In genomic region chr2:113240915-113241911, GRCh38 we compare ENCODE assay signal across 8 cellular contexts. TPM values are rescaled to one million over a fixed set of nuclear protein-coding genes. Genes with fewer than 3 reads are reported as not detected.
DNase-seq lines count a peak whose midpoint lies in the region; ATAC-seq and TF ChIP-seq lines count a peak whose summit lies in the region.

No MANE protein-coding gene starts in this region.

- peaks cover 1% of the 10 kb centered on the region for H3K79me1 ChIP-seq in mesenchymal stem cell (replicated peaks; ENCODE audit: low read length, poor library complexity, severe bottlenecking)

- H3K4me3 ChIP-seq in cardiac fibroblast (replicated peaks in 1 of 2; ENCODE audit: low read depth in 2 of 2, low read length in 2 of 2) (no peak overlapping the region), mesenchymal stem cell (ENCODE audit: insufficient read depth in 1 of 2, low read depth in 1 of 2, low read length in 2 of 2) (peak overlapping the region in 1 of 2 experiments; percentile 36)

- H3K4me1 Mint-ChIP-seq in stimulated activated memory B cell treated with anti-CD40 and anti-IgM and Interleukin-4, amounts not matched to agents 10 μg/mL and 1 μg/mL and 100 μg/mL, for 72 hours, result peaks cover 15% of the 10 kb centered on the region
- peaks cover 2% of the 10 kb centered on the region for H3K4me1 Mint-ChIP-seq in glutamatergic neuron (ENCODE audit: low read depth, unreplicated experiment)

- H2BK15ac ChIP-seq in mesenchymal stem cell (ENCODE audit: low read depth, poor library complexity, severe bottlenecking), result peak overlapping the region; percentile 73

- peak overlapping the region; percentile 85 for H3K9ac ChIP-seq in mesenchymal stem cell (ENCODE audit: low read length)

- peak overlapping the region; percentile 87 for H2BK5ac ChIP-seq in mesenchymal stem cell (ENCODE audit: low read depth, low read length, poor library complexity, severe bottlenecking)

- peaks cover 12% of the 10 kb centered on the region for H3K36me3 Mint-ChIP-seq in stimulated activated memory B cell treated with anti-CD40 and anti-IgM and Interleukin-4, amounts not matched to agents 10 μg/mL and 1 μg/mL and 100 μg/mL, for 72 hours
- peaks cover 12% of the 10 kb centered on the region for H3K36me3 Mint-ChIP-seq in glutamatergic neuron (ENCODE audit: unreplicated experiment)

- H3K27ac ChIP-seq in mesenchymal stem cell (ENCODE audit: low read length, poor library complexity, severe bottlenecking), result peak overlapping the region; percentile 96

- no peak overlapping the region for H3K14ac ChIP-seq in mesenchymal stem cell (ENCODE audit: low read length in 2 of 2)

- DNase-seq in GM04504 (ENCODE audit: low read depth) (peak; percentile 95), SIG-M5 treated with dmso at 0.1 percent for 504 hours (lab: John Stamatoyannopoulos, UW; ENCODE audit: unreplicated experiment) (peak; percentile 42), cardiac fibroblast (ENCODE audit: low read depth in 2 of 2) (peak; percentile 96 to 100), mesenchymal stem cell (peak; percentile 98), glutamatergic neuron (no peak)

- H2AFZ ChIP-seq in mesenchymal stem cell (ENCODE audit: low read depth, low read length), result no peak overlapping the region

- peak overlapping the region; percentile 58 for H4K91ac ChIP-seq in mesenchymal stem cell (ENCODE audit: low read length)

- H3K4me3 Mint-ChIP-seq in stimulated activated memory B cell treated with anti-CD40 and anti-IgM and Interleukin-4, amounts not matched to agents 10 μg/mL and 1 μg/mL and 100 μg/mL, for 72 hours, result no peak overlapping the region
- no peak overlapping the region for H3K4me3 Mint-ChIP-seq in glutamatergic neuron (ENCODE audit: unreplicated experiment)

- H3K27me3 Mint-ChIP-seq in stimulated activated memory B cell treated with anti-CD40 and anti-IgM and Interleukin-4, amounts not matched to agents 10 μg/mL and 1 μg/mL and 100 μg/mL, for 72 hours, result no peaks in the 10 kb centered on the region
- peaks cover 3% of the 10 kb centered on the region for H3K27me3 Mint-ChIP-seq in glutamatergic neuron (ENCODE audit: unreplicated experiment)

- peak overlapping the region; percentile 12 to 33 for H2BK12ac ChIP-seq in mesenchymal stem cell (ENCODE audit: low read length in 2 of 2)

- no peaks in the 10 kb centered on the region for H3K9me3 Mint-ChIP-seq in stimulated activated memory B cell treated with anti-CD40 and anti-IgM and Interleukin-4, amounts not matched to agents 10 μg/mL and 1 μg/mL and 100 μg/mL, for 72 hours
- H3K9me3 Mint-ChIP-seq in glutamatergic neuron (ENCODE audit: unreplicated experiment), result peaks cover 3% of the 10 kb centered on the region

- H2BK120ac ChIP-seq in mesenchymal stem cell (ENCODE audit: low read depth, low read length), result peak overlapping the region; percentile 24

- peak overlapping the region in 1 of 2 experiments; percentile 22 for H3K4ac ChIP-seq in mesenchymal stem cell (ENCODE audit: low read depth in 1 of 2, low read length in 2 of 2)

- TF ChIP-seq CTCF in cardiac fibroblast (IDR thresholded peaks at IDR 0.05; ENCODE audit: low read depth, low read length) (no peak), glutamatergic neuron (IDR thresholded peaks at IDR 0.05; ENCODE audit: partially characterized antibody, unreplicated experiment) (no peak)

- peak; percentile 52 for ATAC-seq in stimulated activated memory B cell treated with anti-CD40 and anti-IgM and Interleukin-4, amounts not matched to agents 10 μg/mL and 1 μg/mL and 100 μg/mL, for 72 hours
- ATAC-seq in GM19397 (IDR thresholded peaks at IDR 0.05; ENCODE audit: unreplicated experiment) (no peak), GM18907 (IDR thresholded peaks at IDR 0.05; ENCODE audit: unreplicated experiment) (no peak)

- peak overlapping the region; percentile 6 to 79 for H3K18ac ChIP-seq in mesenchymal stem cell (ENCODE audit: low read depth in 1 of 2, low read length in 2 of 2)

- peaks cover 46% of the 10 kb centered on the region for H3K4me1 ChIP-seq in mesenchymal stem cell (ENCODE audit: control insufficient read depth, insufficient read depth, low read depth, low read length)

- H4K8ac ChIP-seq in mesenchymal stem cell (ENCODE audit: low read length), result no peak overlapping the region

- peak overlapping the region; percentile 68 for H2AK5ac ChIP-seq in mesenchymal stem cell (ENCODE audit: low read length, severe bottlenecking)

- no peak overlapping the region for H3K23ac ChIP-seq in mesenchymal stem cell (ENCODE audit: low read length in 2 of 2)

- no peaks in the 10 kb centered on the region for H3K27me3 ChIP-seq in mesenchymal stem cell (ENCODE audit: control insufficient read depth in 1 of 2, insufficient read depth in 1 of 2, low read length in 2 of 2)

- H3K4me2 ChIP-seq in mesenchymal stem cell (ENCODE audit: low read length, poor library complexity, severe bottlenecking), result no peak overlapping the region

- H3K27ac Mint-ChIP-seq in stimulated activated memory B cell treated with anti-CD40 and anti-IgM and Interleukin-4, amounts not matched to agents 10 μg/mL and 1 μg/mL and 100 μg/mL, for 72 hours, result peak overlapping the region; percentile 19
- H3K27ac Mint-ChIP-seq in glutamatergic neuron (ENCODE audit: unreplicated experiment), result no peak overlapping the region

- 63% methylated on average over 18 of the region's 18 CpGs for WGBS in mesenchymal stem cell

- H3K36me3 ChIP-seq in mesenchymal stem cell (ENCODE audit: control insufficient read depth in 1 of 2, insufficient read depth in 2 of 2, low read depth in 1 of 2, low read length in 2 of 2), result peaks cover 32 to 41% of the 10 kb centered on the region in 2 experiments

- H3K9me3 ChIP-seq in mesenchymal stem cell (ENCODE audit: control insufficient read depth, low read length), result no peaks in the 10 kb centered on the region

RNA-seq across cellular contexts. Expression of gene PAX8, which starts 37.5 kb away (rescaled TPM):
- polyA plus RNA-seq in mesenchymal stem cell (2013, experiment 1 of 2), result 0.03 TPM
- polyA plus RNA-seq in mesenchymal stem cell (2013, experiment 2 of 2), result 0.10 TPM
- 1.4 TPM for total RNA-seq in glutamatergic neuron (ENCODE audit: unreplicated experiment)
